In the genomic region with DNA sequence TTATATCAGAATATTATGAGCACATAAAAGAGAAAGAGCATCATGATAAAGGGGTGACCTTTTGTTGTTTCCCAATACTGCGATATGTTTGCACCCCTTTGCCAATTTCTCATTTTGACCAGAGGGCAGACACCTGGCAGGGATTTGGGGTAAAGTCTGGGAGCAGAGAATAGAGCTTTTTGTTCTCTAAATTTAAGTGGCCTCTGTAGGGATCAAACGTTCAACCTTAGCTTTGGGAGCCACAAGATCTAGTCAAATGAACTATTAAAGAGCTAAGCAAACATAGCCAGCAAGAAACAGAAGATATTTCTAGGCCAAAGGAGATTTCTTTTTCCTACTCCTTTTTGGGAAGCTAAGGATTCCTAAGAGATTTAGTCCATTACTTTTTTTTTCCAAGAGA, we compare ENCODE assay signal across 32 cellular contexts. TPM values are rescaled to one million over a fixed set of nuclear protein-coding genes. Genes with fewer than 3 reads are reported as not detected.
"Had no signal": no experiment of that assay in that cellular context is flagged by ENCODE, and none has a peak within 500 bp of the region (broad histone marks: within the 10 kb centered on the region; RNA-seq: fewer than 3 reads in every experiment).

No MANE protein-coding gene starts in this region.

- H3K27me3 ChIP-seq: body of pancreas, brain microvascular endothelial cell, breast epithelium had no signal

- ATAC-seq: activated CD8-positive, alpha-beta T cell treated with anti-CD3 and anti-CD28 coated beads for 36 hours; activated naive CD8-positive, alpha-beta T cell treated with anti-CD3 and anti-CD28 coated beads, Interleukin-2, amount 50 U/mL, for 24 hours; activated T-cell treated with anti-CD3 and anti-CD28 coated beads, Interleukin-2, amount 50 U/mL, for 4 hours; activated T-cell treated with anti-CD3 and anti-CD28 coated beads, Interleukin-2, amount 50 U/mL, for 72 hours; body of pancreas had no signal

- H3K4me1 ChIP-seq: body of pancreas, breast epithelium had no signal

- H3K9me3 ChIP-seq: body of pancreas, breast epithelium had no signal

- H3K36me3 ChIP-seq: brain microvascular endothelial cell, breast epithelium had no signal

- H3K4me3 ChIP-seq: body of pancreas, breast epithelium had no signal

- DNase-seq: activated B cell treated with CpG ODN at 0.5 μM for 24 hours; activated CD4-positive, alpha-beta memory T cell treated with anti-CD3 and anti-CD28 coated beads for 36 hours; activated CD4-positive, alpha-beta T cell treated with anti-CD3 and anti-CD28 coated beads for 4 hours; activated CD4-positive, alpha-beta T cell treated with anti-CD3 and anti-CD28 coated beads, Interleukin-2, amount 10 ng/mL, durations not matched to agents 24 days and 14 days; activated CD4-positive, alpha-beta T cell treated with anti-CD3 and anti-CD28 coated beads, Interleukin-2, amount 50 U/mL, for 1 hour; activated CD4-positive, alpha-beta T cell treated with anti-CD3 and anti-CD28 coated beads, Interleukin-2, amount 50 U/mL, for 4 hours; activated CD4-positive, CD25-positive, alpha-beta regulatory T cell treated with anti-CD3 and anti-CD28 coated beads, Interleukin-2, amount 50 U/mL, for 72 hours; activated CD8-positive, alpha-beta memory T cell treated with anti-CD3 and anti-CD28 coated beads, Interleukin-2, amount 50 U/mL, for 4 hours; activated CD8-positive, alpha-beta T cell treated with anti-CD3 and anti-CD28 coated beads for 36 hours; activated effector memory CD4-positive, alpha-beta T cell treated with Interleukin-2 at 50 U/mL for 16 hours; activated gamma-delta T cell; activated naive CD4-positive, alpha-beta T cell treated with anti-CD3 and anti-CD28 coated beads, Interleukin-2, amount 10 ng/mL, durations not matched to agents 7 days and 5 days; activated naive CD4-positive, alpha-beta T cell treated with Interleukin-2 at 50 U/mL for 16 hours; activated naive CD8-positive, alpha-beta T cell treated with anti-CD3 and anti-CD28 coated beads, Interleukin-2, amount 10 ng/mL, durations not matched to agents 7 days and 5 days; activated naive CD8-positive, alpha-beta T cell treated with anti-CD3 and anti-CD28 coated beads, Interleukin-2, amount 50 U/mL, for 24 hours; activated T-cell treated with anti-CD3 and anti-CD28 coated beads for 4 hours; activated T-cell treated with anti-CD3 and anti-CD28 coated beads, Interleukin-2, amount 50 U/mL, for 1 hour; activated T-cell treated with anti-CD3 and anti-CD28 coated beads, Interleukin-2, amount 50 U/mL, for 4 hours; activated T-cell treated with anti-CD3 and anti-CD28 coated beads, Interleukin-2, amount 50 U/mL, for 72 hours; amygdala; aorta; body of pancreas; brain microvascular endothelial cell; central memory CD4-positive, alpha-beta T cell; T-helper 1 cell; T-helper 2 cell; T-helper 9 cell had no signal

- FAIRE-seq: astrocyte had no signal

- H3K27ac ChIP-seq: body of pancreas, brain microvascular endothelial cell, breast epithelium, VCaP had no signal

RNA-seq across cellular contexts. Expression of gene MSTN, which starts 1.1 kb away (rescaled TPM):
- total RNA-seq: activated B cell treated with CpG ODN at 0.5 μM for 24 hours; activated CD4-positive, alpha-beta memory T cell treated with anti-CD3 and anti-CD28 coated beads for 36 hours; activated CD4-positive, alpha-beta T cell treated with anti-CD3 and anti-CD28 coated beads, Interleukin-2, amount 10 ng/mL, durations not matched to agents 24 days and 14 days; activated CD8-positive, alpha-beta memory T cell treated with anti-CD3 and anti-CD28 coated beads for 36 hours; activated CD8-positive, alpha-beta T cell treated with anti-CD3 and anti-CD28 coated beads for 36 hours; activated naive CD8-positive, alpha-beta T cell treated with anti-CD3 and anti-CD28 coated beads, Interleukin-2, amount 10 ng/mL, durations not matched to agents 7 days and 5 days; activated T-cell treated with anti-CD3 and anti-CD28 coated beads, Interleukin-2, amount 50 U/mL, for 4 hours; activated T-cell treated with anti-CD3 and anti-CD28 coated beads, Interleukin-2, amount 50 U/mL, for 72 hours; activated T-helper 2 cell treated with anti-CD3 and anti-CD28 coated beads, Interferon-gamma antibody, Interleukin-2, Interleukin-4, amounts not matched to agents 10 μg/mL and 5 μg/mL and 100 μg/mL, durations not matched to agents 14 hours and 24 hours and 36 hours; astrocyte; body of pancreas had no signal
